ENCODE assay signal across 8 cellular contexts in genomic region chr11:119205080-119205479, GRCh38. TPM values are rescaled to one million over a fixed set of nuclear protein-coding genes. Genes with fewer than 3 reads are reported as not detected.
A peak's percentile ranks its signal among the peaks of the same experiment; 100 is the strongest.
DNase-seq lines count a peak whose midpoint lies in the region; ATAC-seq and TF ChIP-seq lines count a peak whose summit lies in the region.

No MANE protein-coding gene starts in this region.

- H3K9me3 ChIP-seq in right lobe of liver, result no peaks in the 10 kb centered on the region
- H3K9me3 ChIP-seq in upper lobe of left lung, result no peaks in the 10 kb centered on the region

- WGBS in right lobe of liver (ENCODE audit: insufficient coverage, low coverage, low lambda C conversion rate, missing lambda C conversion rate), result 67% methylated on average over 10 of the region's 10 CpGs
- 43 to 45% methylated on average over 10 of the region's 10 CpGs for WGBS in upper lobe of left lung, 2 donors

- no peaks in the 10 kb centered on the region for H3K27me3 Mint-ChIP-seq in activated B cell treated with CpG ODN at 0.5 μM for 24 hours

- POLR2A ChIA-PET in activated B cell treated with CpG ODN at 0.5 μM for 24 hours (lab: Charles Lee), result interaction anchor here (0.6 to 1.8 kb wide), 8 partner anchors 15 to 187 kb away, joined by 3 to 6 read pairs (median 3); partner anchors contain the start of genes C2CD2L, HYOU1, RPS25 and TRAPPC4

- H3K27ac ChIP-seq in right lobe of liver (peak overlapping the region in 2 of 3 donors; percentile 79 to 90), upper lobe of left lung (peak overlapping the region; percentile 94 to 97 (median 94))

- peak overlapping the region; percentile 96 for H3K4me3 Mint-ChIP-seq in activated B cell treated with CpG ODN at 0.5 μM for 24 hours

- H3K36me3 Mint-ChIP-seq in activated B cell treated with CpG ODN at 0.5 μM for 24 hours (ENCODE audit: low read depth), result peaks cover 3% of the 10 kb centered on the region

- H3K36me3 ChIP-seq in right lobe of liver (no peaks in the 10 kb centered on the region), upper lobe of left lung (no peaks in the 10 kb centered on the region)

- CTCF ChIA-PET in activated B cell treated with CpG ODN at 0.5 μM for 24 hours (lab: Charles Lee), result interaction anchor here (1.0 to 4.0 kb wide), 7 partner anchors 8 to 116 kb away, joined by 3 to 23 read pairs (median 6); partner anchors contain the start of gene C2CD2L

- TF ChIP-seq EP300 in upper lobe of left lung (IDR thresholded peaks at IDR 0.05), result no peak

- H3K4me3 ChIP-seq in right lobe of liver (peak overlapping the region in 1 of 3 donors; percentile 75), upper lobe of left lung (peak overlapping the region in 3 of 4 donors; percentile 93 to 99 (median 98))

- H3K27me3 ChIP-seq in right lobe of liver, result no peaks in the 10 kb centered on the region
- H3K27me3 ChIP-seq in upper lobe of left lung, result no peaks in the 10 kb centered on the region

- peaks cover 0 to 10% (median 0%) of the 10 kb centered on the region in 4 donors for H3K4me1 ChIP-seq in right lobe of liver
- peaks cover 4 to 31% (median 19%) of the 10 kb centered on the region in 4 donors for H3K4me1 ChIP-seq in upper lobe of left lung

- peak overlapping the region; percentile 56 for H3K27ac Mint-ChIP-seq in activated B cell treated with CpG ODN at 0.5 μM for 24 hours

- no peak for TF ChIP-seq POLR2A in right lobe of liver (IDR thresholded peaks at IDR 0.05)
- TF ChIP-seq POLR2A in upper lobe of left lung (IDR thresholded peaks at IDR 0.05), result no peak

- no peak for ATAC-seq in activated B cell treated with CpG ODN at 0.5 μM for 24 hours (ENCODE audit: low read depth)
- no peak for ATAC-seq in right lobe of liver
- peak in 1 of 2 donors; percentile 21 for ATAC-seq in upper lobe of left lung (ENCODE audit: low FRiP score in 2 of 2)

- peaks cover 31% of the 10 kb centered on the region for H3K4me1 Mint-ChIP-seq in activated B cell treated with CpG ODN at 0.5 μM for 24 hours

- DNase-seq in activated effector memory CD4-positive, alpha-beta T cell treated with anti-CD3 and anti-CD28 coated beads, Interleukin-2, amount 50 U/mL, for 16 hours, result peak; percentile 61
- no peak for DNase-seq in activated effector memory CD4-positive, alpha-beta T cell treated with Interleukin-2 at 50 U/mL for 16 hours
- DNase-seq in activated B cell treated with CpG ODN at 0.5 μM for 24 hours, result no peak
- DNase-seq in right lobe of liver, result peak in 2 of 3 donors; percentile 46 to 66
- peak; percentile 39 to 80 for DNase-seq in upper lobe of left lung
- no peak for DNase-seq in cerebellar nuclear complex (lab: John Stamatoyannopoulos, UW)
- no peak for DNase-seq in NCI-H226
- DNase-seq in NCI-H1105 treated with DMSO at 0.1 percent for 48 hours (lab: John Stamatoyannopoulos, UW), result no peak

- H3K9me3 Mint-ChIP-seq in activated B cell treated with CpG ODN at 0.5 μM for 24 hours, result no peaks in the 10 kb centered on the region

- TF ChIP-seq CTCF in activated B cell treated with CpG ODN at 0.5 μM for 24 hours (IDR thresholded peaks at IDR 0.05), result no peak
- no peak for TF ChIP-seq CTCF in right lobe of liver (IDR thresholded peaks at IDR 0.05)
- TF ChIP-seq CTCF in upper lobe of left lung (IDR thresholded peaks at IDR 0.05), result no peak

- intact Hi-C loops in activated B cell treated with CpG ODN at 0.5 μM for 24 hours (cut with micrococcal nuclease), result loop anchor here (1.0 to 5.0 kb wide), 2 partner anchors 79 to 768 kb away; partner anchors contain the start of gene KMT2A
- intact Hi-C loops in right lobe of liver (cut with DNase I), result loop anchor here in 1 of 2 donors (10.0 kb wide), 1 partner anchor 50 kb away; no protein-coding TSS in a partner anchor

RNA-seq across cellular contexts. Expression of gene CBL, which starts 1.1 kb away (rescaled TPM):
- 26.2 and 27.8 TPM in 2 replicates for total RNA-seq in activated B cell treated with CpG ODN at 0.5 μM for 24 hours
- 1 to 10 TPM; 3.1 to 7.1 (median 4.6) TPM for total RNA-seq in right lobe of liver
- total RNA-seq in upper lobe of left lung, result 10 to 100 TPM; 15.4 to 32.2 (median 18.9) TPM

RNA-seq across cellular contexts. Expression of gene NHERF4, which starts 19.8 kb away (rescaled TPM):
- total RNA-seq in activated B cell treated with CpG ODN at 0.5 μM for 24 hours (0.13 and 0.27 TPM in 2 replicates), right lobe of liver (under 1 TPM in 1 of 6 experiments, not detected in 5; 0.32 TPM), upper lobe of left lung (1 to 10 TPM in 1 of 6 donors, under 1 TPM in 3, not detected in 2; 0.29 to 1.0 (median 0.81) TPM)

RNA-seq across cellular contexts. Expression of gene NLRX1, which starts 36.6 kb away (rescaled TPM):
- 9.8 TPM in 2 replicates for total RNA-seq in activated B cell treated with CpG ODN at 0.5 μM for 24 hours
- total RNA-seq in right lobe of liver, result 10 to 100 TPM in 4 of 6 experiments, 1 to 10 TPM in 2; 8.1 to 13.2 (median 10.9) TPM
- total RNA-seq in upper lobe of left lung, result 10 to 100 TPM; 13.1 to 34.5 (median 20.2) TPM

RNA-seq across cellular contexts. Expression of gene ABCG4, which starts 56.2 kb away (rescaled TPM):
- total RNA-seq in activated B cell treated with CpG ODN at 0.5 μM for 24 hours (not detected in 2 replicates), right lobe of liver (under 1 TPM in 4 of 6 experiments, not detected in 2; 0.04 to 0.22 (median 0.09) TPM), upper lobe of left lung (under 1 TPM in 2 of 6 donors, not detected in 4; 0.06 to 0.78 TPM)

Comparison
In these comparisons a context has a peak if more than half of its experiments do, and no peak if none do; other contexts are left out.
1. DNase-seq: peak in activated effector memory CD4-positive, alpha-beta T cell treated with anti-CD3 and anti-CD28 coated beads, Interleukin-2, amount 50 U/mL, for 16 hours (single experiment), right lobe of liver (2 of 3) and upper lobe of left lung (2 of 2); none in activated effector memory CD4-positive, alpha-beta T cell treated with Interleukin-2 at 50 U/mL for 16 hours (single experiment), activated B cell treated with CpG ODN at 0.5 μM for 24 hours (single experiment), cerebellar nuclear complex (0 of 2), NCI-H226 (single experiment) and NCI-H1105 treated with DMSO at 0.1 percent for 48 hours (single experiment).